ENCODE assay signal across 15 cellular contexts in genomic region chr15:101497017-101497416, GRCh38.
"Had no signal": no experiment of that assay in that cellular context is flagged by ENCODE, and none has a peak within 500 bp of the region (broad histone marks: within the 10 kb centered on the region; RNA-seq: fewer than 3 reads in every experiment).

No MANE protein-coding gene starts in this region.

- H3K27ac ChIP-seq: ascending aorta, heart right ventricle, right atrium auricular region, tibial nerve, VCaP had no signal

- H3K4me2 ChIP-seq: SK-N-SH had no signal

- H3K4me1 ChIP-seq: ascending aorta had no signal

- H3K36me3 ChIP-seq: ascending aorta, cardiac muscle cell, heart right ventricle, right atrium auricular region, tibial nerve had no signal

- H3K27ac Mint-ChIP-seq: activated T-helper 2 cell treated with anti-CD3 and anti-CD28 coated beads, Interferon-gamma antibody, Interleukin-2, Interleukin-4, amounts not matched to agents 10 μg/mL and 5 μg/mL and 100 μg/mL, durations not matched to agents 14 hours and 24 hours and 36 hours; stimulated activated effector memory CD8-positive, alpha-beta T cell treated with anti-CD3 and anti-CD28 coated beads, Interleukin-12 subunit alpha, Interleukin-12 subunit beta, amount 100 ng/mL, for 72 hours had no signal

- H3K9ac ChIP-seq: SK-N-SH had no signal

- H3K4me3 ChIP-seq: ascending aorta, cardiac muscle cell, right atrium auricular region, tibial nerve had no signal

- H3K36me3 Mint-ChIP-seq: activated naive CD8-positive, alpha-beta T cell; stimulated activated effector memory CD8-positive, alpha-beta T cell treated with anti-CD3 and anti-CD28 coated beads, Interleukin-12 subunit alpha, Interleukin-12 subunit beta, amount 100 ng/mL, for 72 hours had no signal

- H3K9me3 Mint-ChIP-seq: activated T-helper 2 cell treated with anti-CD3 and anti-CD28 coated beads, Interferon-gamma antibody, Interleukin-2, Interleukin-4, amounts not matched to agents 10 μg/mL and 5 μg/mL and 100 μg/mL, durations not matched to agents 14 hours and 24 hours and 36 hours; stimulated activated effector memory CD8-positive, alpha-beta T cell treated with anti-CD3 and anti-CD28 coated beads, Interleukin-12 subunit alpha, Interleukin-12 subunit beta, amount 100 ng/mL, for 72 hours had no signal

- H3K9me3 ChIP-seq: ascending aorta, heart right ventricle, right atrium auricular region, SK-N-SH, tibial nerve had no signal

- H3K4me3 Mint-ChIP-seq: stimulated activated effector memory CD8-positive, alpha-beta T cell treated with anti-CD3 and anti-CD28 coated beads, Interleukin-12 subunit alpha, Interleukin-12 subunit beta, amount 100 ng/mL, for 72 hours had no signal

- DNase-seq: activated CD4-positive, alpha-beta T cell treated with anti-CD3 and anti-CD28 coated beads for 4 hours; effector CD4-positive, alpha-beta T cell; foreskin melanocyte; heart right ventricle; mesenchymal stem cell; SK-N-SH; T-helper 1 cell had no signal

- ATAC-seq: stimulated activated effector memory CD8-positive, alpha-beta T cell treated with anti-CD3 and anti-CD28 coated beads, Interleukin-12 subunit alpha, Interleukin-12 subunit beta, amount 100 ng/mL, for 72 hours had no signal

- H3K27me3 ChIP-seq: ascending aorta, cardiac muscle cell, right atrium auricular region had no signal
